Comparison of ENCODE assay signal across 8 cellular contexts in the genomic region with DNA sequence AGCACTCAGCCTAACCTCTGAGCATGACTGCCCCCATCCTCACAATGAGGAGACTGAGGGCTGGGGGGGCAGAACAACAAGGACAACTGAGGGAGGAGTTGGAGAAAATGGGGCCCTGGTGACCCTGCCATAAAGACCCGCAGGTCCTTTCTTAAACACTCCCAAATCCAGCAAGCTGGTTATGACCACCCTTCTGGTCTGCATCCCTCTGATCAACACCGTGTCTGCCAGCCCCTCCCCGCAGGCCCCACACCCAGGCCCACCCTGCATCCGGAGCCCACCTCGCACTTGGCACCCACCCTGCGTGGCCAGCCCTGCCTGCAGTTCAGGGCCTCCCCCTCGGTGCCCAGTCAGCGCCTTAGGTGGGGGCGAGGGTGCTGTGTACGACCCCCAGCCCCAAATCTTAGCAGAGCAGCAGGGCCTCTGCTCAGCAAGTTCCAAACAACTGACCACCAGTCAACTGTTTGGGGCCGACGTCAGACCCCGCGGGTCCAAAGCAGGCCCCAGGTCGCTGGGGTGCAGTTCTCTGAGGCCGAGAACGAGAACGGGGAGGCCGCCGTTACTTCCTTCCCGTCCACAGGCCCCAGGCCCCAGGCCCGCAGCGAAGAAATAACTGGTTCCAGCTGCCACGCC. TPM values are rescaled to one million over a fixed set of nuclear protein-coding genes. Genes with fewer than 3 reads are reported as not detected.
DNase-seq lines count a peak whose midpoint lies in the region; ATAC-seq and TF ChIP-seq lines count a peak whose summit lies in the region.

No MANE protein-coding gene starts in this region.

- no peak overlapping the region; the same call in 1 of the 2 replicates for H3K9ac ChIP-seq in Karpas-422 (ENCODE audit: low read length)

- peak overlapping the region; percentile 82 for H3K27ac Mint-ChIP-seq in T-helper 1 cell treated with Interleukin-12 subunit alpha and Interleukin-12 subunit beta and Interleukin-4 antibody, amounts not matched to agents 30 μg/mL and 1 μg/mL, for 36 hours
- H3K27ac Mint-ChIP-seq in endothelial cell (ENCODE audit: unreplicated experiment) = no peak overlapping the region

- peak overlapping the region; percentile 91 for H3K4me2 ChIP-seq in Karpas-422 (ENCODE audit: low read depth, low read length, poor library complexity, severe bottlenecking)

- H3K27ac ChIP-seq in Karpas-422 (ENCODE audit: low read length) = no peak overlapping the region
- peak overlapping the region; percentile 74 for H3K27ac ChIP-seq in neutrophil

- H3K9me3 Mint-ChIP-seq in T-helper 1 cell treated with Interleukin-12 subunit alpha and Interleukin-12 subunit beta and Interleukin-4 antibody, amounts not matched to agents 30 μg/mL and 1 μg/mL, for 36 hours = no peaks in the 10 kb centered on the region
- H3K9me3 Mint-ChIP-seq in endothelial cell (ENCODE audit: unreplicated experiment) = no peaks in the 10 kb centered on the region

- H3K9me3 ChIP-seq in Karpas-422 (ENCODE audit: low read length) (no peaks in the 10 kb centered on the region), neutrophil (no peaks in the 10 kb centered on the region)

- peak overlapping the region; percentile 70; the same call in 1 of the 2 replicates for H3K4me3 ChIP-seq in Karpas-422 (ENCODE audit: low read length)
- H3K4me3 ChIP-seq in neutrophil (ENCODE audit: low read depth in 1 of 2, low read length in 1 of 2) = peak overlapping the region; percentile 81 to 84

- H3K36me3 ChIP-seq in Karpas-422 (ENCODE audit: insufficient read depth, low read length) (no peaks in the 10 kb centered on the region), neutrophil (no peaks in the 10 kb centered on the region)

- H3K27me3 Mint-ChIP-seq in T-helper 1 cell treated with Interleukin-12 subunit alpha and Interleukin-12 subunit beta and Interleukin-4 antibody, amounts not matched to agents 30 μg/mL and 1 μg/mL, for 36 hours (ENCODE audit: low read depth) = peaks cover 47% of the 10 kb centered on the region
- H3K27me3 Mint-ChIP-seq in endothelial cell (ENCODE audit: unreplicated experiment) = peaks cover 23% of the 10 kb centered on the region

- DNase-seq in T-helper 1 cell = no peak
- DNase-seq in Karpas-422 = no peak
- DNase-seq in endothelial cell (ENCODE audit: low spot score) = no peak
- no peak for DNase-seq in NAMALWA (ENCODE audit: low spot score)

- ATAC-seq in GM21367 (IDR thresholded peaks at IDR 0.05; ENCODE audit: unreplicated experiment) (no peak), GM21737 (IDR thresholded peaks at IDR 0.05; ENCODE audit: unreplicated experiment) (no peak)

- no peaks in the 10 kb centered on the region for H3K79me2 ChIP-seq in Karpas-422 (ENCODE audit: low read length)

- H3K4me1 ChIP-seq in Karpas-422 (ENCODE audit: low read length) (peaks cover 42% of the 10 kb centered on the region), neutrophil (ENCODE audit: control insufficient read depth in 1 of 2, insufficient read depth in 1 of 2, low read depth in 1 of 2, low read length in 1 of 2) (peaks cover 34 to 37% of the 10 kb centered on the region in 2 experiments)

- no peaks in the 10 kb centered on the region for H3K9me2 ChIP-seq in Karpas-422 (replicated peaks; ENCODE audit: insufficient read depth, low read length)

- no peaks in the 10 kb centered on the region; the same call in 1 of the 2 replicates for H4K20me1 ChIP-seq in Karpas-422 (ENCODE audit: insufficient read depth, low read depth, low read length)

- peak overlapping the region; percentile 80 for H3K4me3 Mint-ChIP-seq in T-helper 1 cell treated with Interleukin-12 subunit alpha and Interleukin-12 subunit beta and Interleukin-4 antibody, amounts not matched to agents 30 μg/mL and 1 μg/mL, for 36 hours
- peak overlapping the region; percentile 73 for H3K4me3 Mint-ChIP-seq in endothelial cell (ENCODE audit: unreplicated experiment)

- TF ChIP-seq CTCF in endothelial cell (IDR thresholded peaks at IDR 0.05; ENCODE audit: unreplicated experiment) (no peak), neutrophil (IDR thresholded peaks at IDR 0.05) (no peak)

- peak overlapping the region; percentile 99; the same call in 1 of the 2 replicates for H2AFZ ChIP-seq in Karpas-422 (ENCODE audit: low read length)

- H3K4me1 Mint-ChIP-seq in T-helper 1 cell treated with Interleukin-12 subunit alpha and Interleukin-12 subunit beta and Interleukin-4 antibody, amounts not matched to agents 30 μg/mL and 1 μg/mL, for 36 hours (ENCODE audit: low read depth) = peaks cover 41% of the 10 kb centered on the region
- H3K4me1 Mint-ChIP-seq in endothelial cell (ENCODE audit: unreplicated experiment) = peaks cover 37% of the 10 kb centered on the region

- H3K27me3 ChIP-seq in Karpas-422 (ENCODE audit: low read length) (peaks cover 2% of the 10 kb centered on the region; the same call in 1 of the 2 replicates), neutrophil (peaks cover 11% of the 10 kb centered on the region)

- H3K36me3 Mint-ChIP-seq in T-helper 1 cell treated with Interleukin-12 subunit alpha and Interleukin-12 subunit beta and Interleukin-4 antibody, amounts not matched to agents 30 μg/mL and 1 μg/mL, for 36 hours (ENCODE audit: low read depth) = peaks cover 17% of the 10 kb centered on the region
- peaks cover 9% of the 10 kb centered on the region for H3K36me3 Mint-ChIP-seq in endothelial cell (ENCODE audit: low read depth, unreplicated experiment)

RNA-seq across cellular contexts. Expression of a gene that starts 1.2 kb away (rescaled TPM):
- 2.3 and 8.5 TPM in 2 replicates for total RNA-seq in Karpas-422 (2014; rRNA removed; shearing (Covaris generic); ENCODE audit: low replicate concordance)
- 15.5 TPM for total RNA-seq in endothelial cell (ENCODE audit: unreplicated experiment)

RNA-seq across cellular contexts. Expression of a gene that starts 25.2 kb away (rescaled TPM):
- not detected in 2 replicates for total RNA-seq in Karpas-422 (2014; rRNA removed; shearing (Covaris generic); ENCODE audit: low replicate concordance)
- not detected for total RNA-seq in endothelial cell (ENCODE audit: unreplicated experiment)
